In genomic region chr10:113527181-113527580, GRCh38 we compare ENCODE assay signal across 24 cellular contexts. TPM values are rescaled to one million over a fixed set of nuclear protein-coding genes. Genes with fewer than 3 reads are reported as not detected.
"Had no signal": no experiment of that assay in that cellular context is flagged by ENCODE, and none has a peak within 500 bp of the region (broad histone marks: within the 10 kb centered on the region; RNA-seq: fewer than 3 reads in every experiment).

No MANE protein-coding gene starts in this region.

- DNase-seq: activated CD4-positive, alpha-beta T cell treated with anti-CD3 and anti-CD28 coated beads, Interleukin-2, amount 10 ng/mL, durations not matched to agents 24 days and 14 days; activated CD4-positive, CD25-positive, alpha-beta regulatory T cell; activated CD8-positive, alpha-beta T cell treated with anti-CD3 and anti-CD28 coated beads, Interleukin-2, amount 10 ng/mL, durations not matched to agents 7 days and 5 days; activated naive CD4-positive, alpha-beta T cell; activated naive CD8-positive, alpha-beta T cell treated with anti-CD3 and anti-CD28 coated beads, Interleukin-2, amount 10 ng/mL, durations not matched to agents 7 days and 5 days; anterior cingulate cortex; dorsolateral prefrontal cortex; endodermal cell; erythroblast; left lung; mesendoderm; nephron progenitor cell; right cardiac atrium; stimulated activated naive CD8-positive, alpha-beta T cell treated with anti-CD3 and anti-CD28 coated beads, Interleukin-15, amount 100 ng/mL, for 72 hours; T-helper 17 cell; upper lobe of right lung had no signal

- ATAC-seq: activated CD8-positive, alpha-beta T cell treated with anti-CD3 and anti-CD28 coated beads, Interleukin-2, amount 10 ng/mL, durations not matched to agents 7 days and 5 days; left lung; stimulated activated naive CD8-positive, alpha-beta T cell treated with anti-CD3 and anti-CD28 coated beads, Interleukin-15, amount 100 ng/mL, for 72 hours; T-helper 17 cell; upper lobe of right lung had no signal

- H3K4me3 ChIP-seq: dorsolateral prefrontal cortex, left lung, prostate gland, smooth muscle cell, thoracic aorta, upper lobe of right lung had no signal

- H3K9me3 ChIP-seq: left lung, prostate gland, thoracic aorta, upper lobe of right lung had no signal

- H3K36me3 Mint-ChIP-seq: activated naive CD8-positive, alpha-beta T cell treated with anti-CD3 and anti-CD28 coated beads, Interleukin-2, amount 10 ng/mL, durations not matched to agents 7 days and 5 days had no signal

- H3K27me3 ChIP-seq: left lung, upper lobe of right lung had no signal

- FAIRE-seq: keratinocyte had no signal

- H3K4me3 Mint-ChIP-seq: activated CD4-positive, alpha-beta T cell treated with anti-CD3 and anti-CD28 coated beads, Interleukin-2, amount 10 ng/mL, durations not matched to agents 24 days and 14 days; activated CD8-positive, alpha-beta T cell treated with anti-CD3 and anti-CD28 coated beads, Interleukin-2, amount 10 ng/mL, durations not matched to agents 7 days and 5 days; activated naive CD8-positive, alpha-beta T cell treated with anti-CD3 and anti-CD28 coated beads, Interleukin-2, amount 10 ng/mL, durations not matched to agents 7 days and 5 days; activated T-helper 1 cell treated with anti-CD3 and anti-CD28 coated beads, Interleukin-12 subunit alpha, Interleukin-12 subunit beta, Interleukin-2, Interleukin-4 antibody, amounts not matched to agents 30 ng/mL and 10 ng/mL and 1 ng/mL, durations not matched to agents 14 hours and 24 hours and 36 hours; endodermal cell; nephron progenitor cell; stimulated activated naive CD8-positive, alpha-beta T cell treated with anti-CD3 and anti-CD28 coated beads, Interleukin-15, amount 100 ng/mL, for 72 hours; T-helper 17 cell had no signal

- H3K9me3 Mint-ChIP-seq: activated CD4-positive, alpha-beta T cell treated with anti-CD3 and anti-CD28 coated beads, Interleukin-2, amount 10 ng/mL, durations not matched to agents 24 days and 14 days; activated naive CD8-positive, alpha-beta T cell treated with anti-CD3 and anti-CD28 coated beads, Interleukin-2, amount 10 ng/mL, durations not matched to agents 7 days and 5 days; activated T-helper 1 cell treated with anti-CD3 and anti-CD28 coated beads, Interleukin-12 subunit alpha, Interleukin-12 subunit beta, Interleukin-2, Interleukin-4 antibody, amounts not matched to agents 30 ng/mL and 10 ng/mL and 1 ng/mL, durations not matched to agents 14 hours and 24 hours and 36 hours; endodermal cell; nephron progenitor cell; stimulated activated naive CD8-positive, alpha-beta T cell treated with anti-CD3 and anti-CD28 coated beads, Interleukin-15, amount 100 ng/mL, for 72 hours had no signal

- H3K4me1 Mint-ChIP-seq: activated CD4-positive, alpha-beta T cell treated with anti-CD3 and anti-CD28 coated beads, Interleukin-2, amount 10 ng/mL, durations not matched to agents 24 days and 14 days; activated naive CD8-positive, alpha-beta T cell treated with anti-CD3 and anti-CD28 coated beads, Interleukin-2, amount 10 ng/mL, durations not matched to agents 7 days and 5 days; nephron progenitor cell; stimulated activated naive CD8-positive, alpha-beta T cell treated with anti-CD3 and anti-CD28 coated beads, Interleukin-15, amount 100 ng/mL, for 72 hours had no signal

- H3K4me1 ChIP-seq: left lung, prostate gland, upper lobe of right lung had no signal

- H3K27ac Mint-ChIP-seq: activated CD4-positive, alpha-beta T cell treated with anti-CD3 and anti-CD28 coated beads, Interleukin-2, amount 10 ng/mL, durations not matched to agents 24 days and 14 days; activated CD8-positive, alpha-beta T cell treated with anti-CD3 and anti-CD28 coated beads, Interleukin-2, amount 10 ng/mL, durations not matched to agents 7 days and 5 days; activated naive CD8-positive, alpha-beta T cell treated with anti-CD3 and anti-CD28 coated beads, Interleukin-2, amount 10 ng/mL, durations not matched to agents 7 days and 5 days; activated T-helper 1 cell treated with anti-CD3 and anti-CD28 coated beads, Interleukin-12 subunit alpha, Interleukin-12 subunit beta, Interleukin-2, Interleukin-4 antibody, amounts not matched to agents 30 ng/mL and 10 ng/mL and 1 ng/mL, durations not matched to agents 14 hours and 24 hours and 36 hours; endodermal cell; nephron progenitor cell; stimulated activated naive CD8-positive, alpha-beta T cell treated with anti-CD3 and anti-CD28 coated beads, Interleukin-15, amount 100 ng/mL, for 72 hours; T-helper 17 cell had no signal

- H3K27ac ChIP-seq: dorsolateral prefrontal cortex, left lung, prostate gland, thoracic aorta, upper lobe of right lung had no signal

- H3K27me3 Mint-ChIP-seq: activated CD4-positive, alpha-beta T cell treated with anti-CD3 and anti-CD28 coated beads, Interleukin-2, amount 10 ng/mL, durations not matched to agents 24 days and 14 days had no signal

- H3K36me3 ChIP-seq: left lung, prostate gland, thoracic aorta, upper lobe of right lung had no signal

RNA-seq across cellular contexts. Expression of gene HABP2, which starts 25.7 kb away (rescaled TPM):
- total RNA-seq: activated CD4-positive, alpha-beta T cell treated with anti-CD3 and anti-CD28 coated beads, Interleukin-2, amount 10 ng/mL, durations not matched to agents 24 days and 14 days; activated CD8-positive, alpha-beta T cell treated with anti-CD3 and anti-CD28 coated beads, Interleukin-2, amount 10 ng/mL, durations not matched to agents 7 days and 5 days; activated naive CD8-positive, alpha-beta T cell treated with anti-CD3 and anti-CD28 coated beads, Interleukin-2, amount 10 ng/mL, durations not matched to agents 7 days and 5 days; activated T-helper 1 cell treated with anti-CD3 and anti-CD28 coated beads, Interleukin-12 subunit alpha, Interleukin-12 subunit beta, Interleukin-2, Interleukin-4 antibody, amounts not matched to agents 30 ng/mL and 10 ng/mL and 1 ng/mL, durations not matched to agents 14 hours and 24 hours and 36 hours; bronchial epithelial cell; chondrocyte; omental fat pad; smooth muscle cell; T-helper 17 cell; thoracic aorta had no signal
- polyA plus RNA-seq: keratinocyte had no signal
